Comparison of ENCODE assay signal across 34 cellular contexts in the genomic region with DNA sequence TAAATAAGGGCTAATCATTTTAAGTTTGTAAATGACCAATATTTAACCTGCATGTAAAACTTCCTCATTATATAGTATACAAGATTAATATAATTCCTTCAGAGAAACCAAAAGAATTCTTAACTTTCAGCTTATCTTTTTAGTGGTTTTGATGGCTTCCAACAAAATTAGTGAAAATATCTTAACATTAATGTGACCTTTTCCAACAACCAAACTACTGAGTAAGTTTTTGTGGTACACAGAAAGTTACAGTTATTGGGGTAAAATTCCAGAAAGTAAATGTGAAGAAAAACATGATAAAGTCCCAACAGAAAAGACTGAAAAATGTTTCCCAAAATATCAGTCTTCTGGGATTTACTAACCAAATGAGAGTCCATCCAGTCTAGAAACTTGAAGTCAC.
"Had no signal": no experiment of that assay in that cellular context is flagged by ENCODE, and none has a peak within 500 bp of the region (broad histone marks: within the 10 kb centered on the region; RNA-seq: fewer than 3 reads in every experiment).

No MANE protein-coding gene starts in this region.

- DNase-seq: Karpas-422, Kasumi-1, MG63, MM.1S, MV-4-11, NCI-H1048, NCI-H1092, NCI-H1092 treated with DMSO at 0.1 percent for 48 hours, NCI-H1105, NCI-H1105 treated with DMSO at 0.1 percent for 48 hours, NCI-H1417, NCI-H1417 treated with DMSO at 0.1 percent for 48 hours, NCI-H1436, NCI-H1436 treated with DMSO at 0.1 percent for 48 hours, NCI-H146, NCI-H1694, NCI-H1694 treated with DMSO at 0.1 percent for 48 hours, NCI-H187, NCI-H187 treated with DMSO at 0.1 percent for 48 hours, NCI-H1930, NCI-H2029, NCI-H2029 treated with DMSO at 0.1 percent for 48 hours, NCI-H2081, NCI-H2081 treated with DMSO at 0.1 percent for 48 hours, NCI-H2107, NCI-H2171, NCI-H2171 treated with DMSO at 0.1 percent for 48 hours, NCI-H2227 treated with DMSO at 0.1 percent for 48 hours, NCI-H226, NCI-H345, NCI-H446, NCI-H446 treated with DMSO at 0.1 percent for 48 hours, NCI-H510A had no signal

- H3K9me3 ChIP-seq: MG63 had no signal

- H3K9ac ChIP-seq: KMS-11 had no signal

- H3K4me2 ChIP-seq: KMS-11 had no signal

- H3K27me3 ChIP-seq: MG63 had no signal

- H3K36me3 ChIP-seq: MG63 had no signal

- H3K4me3 ChIP-seq: MG63 had no signal

- H3K27ac ChIP-seq: KMS-11 had no signal
